Comparison of ENCODE assay signal across 21 cellular contexts in the genomic region with DNA sequence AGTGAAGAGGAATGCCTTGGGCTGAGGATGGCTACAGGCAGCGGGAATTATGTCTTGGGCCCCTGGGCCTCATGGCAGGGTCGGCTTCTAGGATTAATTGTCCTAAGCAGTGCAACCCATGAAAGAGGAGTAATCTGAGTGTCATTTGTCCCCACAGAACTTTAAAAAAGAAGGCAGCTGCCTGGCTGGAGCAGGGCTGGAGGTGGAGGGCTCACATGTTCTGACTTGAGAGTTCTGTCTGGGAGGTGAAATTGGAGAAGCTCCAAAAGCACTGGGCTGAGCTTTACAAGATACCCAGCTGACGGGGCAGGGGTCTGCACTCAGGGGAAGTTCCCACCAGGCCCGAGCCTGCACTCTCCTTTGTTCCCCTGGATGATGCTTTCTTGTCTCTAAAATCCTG. TPM values are rescaled to one million over a fixed set of nuclear protein-coding genes. Genes with fewer than 3 reads are reported as not detected.
"Had no signal": no experiment of that assay in that cellular context is flagged by ENCODE, and none has a peak within 500 bp of the region (broad histone marks: within the 10 kb centered on the region; RNA-seq: fewer than 3 reads in every experiment).

No MANE protein-coding gene starts in this region.

- H3K36me3 Mint-ChIP-seq: immature natural killer cell; mesothelial cell of epicardium; stimulated activated naive B cell treated with anti-CD40 and anti-IgM and Interleukin-4, amounts not matched to agents 10 μg/mL and 1 μg/mL and 100 μg/mL, for 72 hours had no signal

- H3K27ac Mint-ChIP-seq: activated T-helper 17 cell treated with anti-CD3 and anti-CD28 coated beads, Interleukin-2, amount 50 U/mL, for 72 hours; immature natural killer cell; mesothelial cell of epicardium; stimulated activated naive B cell treated with anti-CD40 and anti-IgM and Interleukin-4, amounts not matched to agents 10 μg/mL and 1 μg/mL and 100 μg/mL, for 72 hours had no signal

- H3K27me3 ChIP-seq: thyroid gland, uterus had no signal

- H3K36me3 ChIP-seq: heart left ventricle, thyroid gland, uterus had no signal

- ATAC-seq: activated T-helper 17 cell treated with anti-CD3 and anti-CD28 coated beads, Interleukin-2, amount 50 U/mL, for 72 hours; heart left ventricle; left cardiac atrium; stimulated activated naive B cell treated with anti-CD40 and anti-IgM and Interleukin-4, amounts not matched to agents 10 μg/mL and 1 μg/mL and 100 μg/mL, for 72 hours had no signal

- H3K4me1 ChIP-seq: thyroid gland, uterus had no signal

- DNase-seq: activated CD4-positive, alpha-beta T cell treated with anti-CD3 and anti-CD28 coated beads, Interleukin-2, amount 50 U/mL, for 1 hour; activated naive CD4-positive, alpha-beta T cell treated with Interleukin-2 at 50 U/mL for 16 hours; anterior cingulate cortex; cerebellar nuclear complex; effector memory CD4-positive, alpha-beta T cell; foreskin melanocyte; heart left ventricle; immature natural killer cell; left cardiac atrium; nucleus accumbens; stimulated activated CD4-positive, alpha-beta T cell treated with anti-CD3 and anti-CD28 coated beads, Interleukin-15, amount 100 ng/mL, for 24 hours; stimulated activated CD4-positive, alpha-beta T cell treated with anti-CD3 and anti-CD28 coated beads, Interleukin-4, amount 100 ng/mL, for 1 hour; stimulated activated naive B cell treated with anti-CD40 and anti-IgM and Interleukin-4, amounts not matched to agents 10 μg/mL and 1 μg/mL and 100 μg/mL, for 72 hours; thyroid gland; uterus had no signal

- H3K9me3 Mint-ChIP-seq: activated T-helper 17 cell treated with anti-CD3 and anti-CD28 coated beads, Interleukin-2, amount 50 U/mL, for 72 hours; immature natural killer cell; mesothelial cell of epicardium; stimulated activated naive B cell treated with anti-CD40 and anti-IgM and Interleukin-4, amounts not matched to agents 10 μg/mL and 1 μg/mL and 100 μg/mL, for 72 hours had no signal

- H3K9me3 ChIP-seq: heart left ventricle, thyroid gland, uterus had no signal

- H3K27ac ChIP-seq: epithelial cell of prostate, heart left ventricle, skin epidermis, thyroid gland, uterus had no signal

- H3K4me1 Mint-ChIP-seq: activated T-helper 17 cell treated with anti-CD3 and anti-CD28 coated beads, Interleukin-2, amount 50 U/mL, for 72 hours; immature natural killer cell; stimulated activated naive B cell treated with anti-CD40 and anti-IgM and Interleukin-4, amounts not matched to agents 10 μg/mL and 1 μg/mL and 100 μg/mL, for 72 hours had no signal

- H3K4me3 Mint-ChIP-seq: activated T-helper 17 cell treated with anti-CD3 and anti-CD28 coated beads, Interleukin-2, amount 50 U/mL, for 72 hours; immature natural killer cell; mesothelial cell of epicardium; stimulated activated naive B cell treated with anti-CD40 and anti-IgM and Interleukin-4, amounts not matched to agents 10 μg/mL and 1 μg/mL and 100 μg/mL, for 72 hours had no signal

- H3K4me3 ChIP-seq: heart left ventricle, lung, skin epidermis, thyroid gland, uterus had no signal

RNA-seq across cellular contexts. Expression of a gene that starts 22.6 kb away (rescaled TPM):
- total RNA-seq: activated T-helper 17 cell treated with anti-CD3 and anti-CD28 coated beads, Interleukin-2, amount 50 U/mL, for 72 hours; fibroblast of lung; heart left ventricle; left cardiac atrium; mesothelial cell of epicardium; thyroid gland had no signal
- polyA plus RNA-seq: fibroblast of lung, heart left ventricle, immature natural killer cell had no signal

RNA-seq across cellular contexts. Expression of a gene that starts 37.4 kb away (rescaled TPM):
- total RNA-seq: fibroblast of lung, heart left ventricle, left cardiac atrium, mesothelial cell of epicardium, thyroid gland, uterus had no signal
- polyA plus RNA-seq: fibroblast of lung, heart left ventricle had no signal
